Comparison of ENCODE assay signal across 35 cellular contexts in genomic region chr1:185501099-185501498, GRCh38.
"Had no signal": no experiment of that assay in that cellular context is flagged by ENCODE, and none has a peak within 500 bp of the region (broad histone marks: within the 10 kb centered on the region; RNA-seq: fewer than 3 reads in every experiment).

No MANE protein-coding gene starts in this region.

- H3K4me1 Mint-ChIP-seq: activated B cell treated with CpG ODN at 0.5 μM for 24 hours had no signal

- DNase-seq: activated B cell treated with CpG ODN at 0.5 μM for 24 hours; activated CD4-positive, alpha-beta memory T cell treated with anti-CD3 and anti-CD28 coated beads for 36 hours; activated CD4-positive, alpha-beta T cell treated with anti-CD3 and anti-CD28 coated beads for 4 hours; activated CD4-positive, alpha-beta T cell treated with anti-CD3 and anti-CD28 coated beads, Interleukin-2, amount 10 ng/mL, durations not matched to agents 24 days and 14 days; activated CD4-positive, alpha-beta T cell treated with anti-CD3 and anti-CD28 coated beads, Interleukin-2, amount 50 U/mL, for 1 hour; activated CD4-positive, alpha-beta T cell treated with anti-CD3 and anti-CD28 coated beads, Interleukin-2, amount 50 U/mL, for 4 hours; activated CD4-positive, CD25-positive, alpha-beta regulatory T cell treated with anti-CD3 and anti-CD28 coated beads, Interleukin-2, amount 50 U/mL, for 72 hours; activated CD8-positive, alpha-beta memory T cell treated with anti-CD3 and anti-CD28 coated beads, Interleukin-2, amount 50 U/mL, for 4 hours; activated effector memory CD4-positive, alpha-beta T cell treated with anti-CD3 and anti-CD28 coated beads, Interleukin-2, amount 50 U/mL, for 16 hours; activated gamma-delta T cell treated with Interleukin-2 at 50 U/mL for 16 hours; activated naive CD4-positive, alpha-beta T cell; activated naive CD4-positive, alpha-beta T cell treated with anti-CD3 and anti-CD28 coated beads for 36 hours; activated naive CD4-positive, alpha-beta T cell treated with anti-CD3 and anti-CD28 coated beads, Interleukin-2, amount 50 U/mL, for 16 hours; activated naive CD8-positive, alpha-beta T cell treated with anti-CD3 and anti-CD28 coated beads for 36 hours; activated T-cell treated with anti-CD3 and anti-CD28 coated beads for 4 hours; activated T-cell treated with anti-CD3 and anti-CD28 coated beads, Interleukin-2, amount 50 U/mL, for 1 hour; activated T-cell treated with anti-CD3 and anti-CD28 coated beads, Interleukin-2, amount 50 U/mL, for 4 hours; activated T-cell treated with anti-CD3 and anti-CD28 coated beads, Interleukin-2, amount 50 U/mL, for 72 hours; adrenal gland; amniotic stem cell; aorta; body of pancreas; brain microvascular endothelial cell; central memory CD4-positive, alpha-beta T cell; T-helper 2 cell; T-helper 9 cell had no signal

- H3K36me3 Mint-ChIP-seq: activated CD4-positive, alpha-beta memory T cell treated with anti-CD3 and anti-CD28 coated beads for 36 hours; activated naive CD4-positive, alpha-beta T cell treated with anti-CD3 and anti-CD28 coated beads, Interleukin-2, amount 50 U/mL, for 72 hours; activated naive CD8-positive, alpha-beta T cell treated with anti-CD3 and anti-CD28 coated beads for 36 hours had no signal

- ATAC-seq: activated T-cell treated with anti-CD3 and anti-CD28 coated beads, Interleukin-2, amount 50 U/mL, for 4 hours; body of pancreas had no signal

- H3K27ac Mint-ChIP-seq: activated B cell treated with CpG ODN at 0.5 μM for 24 hours; activated CD4-positive, alpha-beta memory T cell treated with anti-CD3 and anti-CD28 coated beads for 36 hours; activated naive CD4-positive, alpha-beta T cell treated with anti-CD3 and anti-CD28 coated beads for 36 hours; T-helper 1 cell treated with Interleukin-12 subunit alpha and Interleukin-12 subunit beta and Interleukin-4 antibody, amounts not matched to agents 30 μg/mL and 1 μg/mL, for 36 hours; T-helper 2 cell treated with Interferon-gamma antibody and Interleukin-4, amounts not matched to agents 5 μg/mL and 100 μg/mL, for 36 hours had no signal

- H3K36me3 ChIP-seq: adrenal gland, brain microvascular endothelial cell, breast epithelium had no signal

- H3K27me3 Mint-ChIP-seq: activated CD4-positive, alpha-beta T cell treated with anti-CD3 and anti-CD28 coated beads, Interleukin-2, amount 10 ng/mL, durations not matched to agents 24 days and 14 days; activated T-helper 17 cell treated with anti-CD3 and anti-CD28 coated beads, Interleukin-2, amount 50 U/mL, for 72 hours had no signal

- H3K27ac ChIP-seq: adrenal gland, body of pancreas, brain microvascular endothelial cell, breast epithelium, VCaP had no signal

- FAIRE-seq: astrocyte, TTC549 had no signal

- H3K4me3 ChIP-seq: adrenal gland, body of pancreas, breast epithelium had no signal

- H3K4me3 Mint-ChIP-seq: activated B cell treated with CpG ODN at 0.5 μM for 24 hours; activated CD4-positive, alpha-beta memory T cell treated with anti-CD3 and anti-CD28 coated beads for 36 hours; activated CD4-positive, alpha-beta T cell treated with anti-CD3 and anti-CD28 coated beads, Interleukin-2, amount 10 ng/mL, durations not matched to agents 24 days and 14 days; activated naive CD4-positive, alpha-beta T cell treated with anti-CD3 and anti-CD28 coated beads for 36 hours; activated naive CD8-positive, alpha-beta T cell treated with anti-CD3 and anti-CD28 coated beads for 36 hours; activated T-cell treated with anti-CD3 and anti-CD28 coated beads, Interleukin-2, amount 50 U/mL, for 4 hours; activated T-helper 1 cell treated with anti-CD3 and anti-CD28 coated beads, Interleukin-12 subunit alpha, Interleukin-12 subunit beta, Interleukin-2, Interleukin-4 antibody, amounts not matched to agents 30 ng/mL and 10 ng/mL and 1 ng/mL, durations not matched to agents 14 hours and 24 hours and 36 hours; T-helper 1 cell treated with Interleukin-12 subunit alpha and Interleukin-12 subunit beta and Interleukin-4 antibody, amounts not matched to agents 30 μg/mL and 1 μg/mL, for 36 hours; T-helper 2 cell treated with Interferon-gamma antibody and Interleukin-4, amounts not matched to agents 5 μg/mL and 100 μg/mL, for 36 hours had no signal

- H3K27me3 ChIP-seq: adrenal gland, body of pancreas, brain microvascular endothelial cell, breast epithelium had no signal

- H3K4me1 ChIP-seq: adrenal gland, body of pancreas, breast epithelium had no signal

- H3K9me3 ChIP-seq: adrenal gland, body of pancreas had no signal
